ENCODE assay signal across 15 cellular contexts in the genomic region with DNA sequence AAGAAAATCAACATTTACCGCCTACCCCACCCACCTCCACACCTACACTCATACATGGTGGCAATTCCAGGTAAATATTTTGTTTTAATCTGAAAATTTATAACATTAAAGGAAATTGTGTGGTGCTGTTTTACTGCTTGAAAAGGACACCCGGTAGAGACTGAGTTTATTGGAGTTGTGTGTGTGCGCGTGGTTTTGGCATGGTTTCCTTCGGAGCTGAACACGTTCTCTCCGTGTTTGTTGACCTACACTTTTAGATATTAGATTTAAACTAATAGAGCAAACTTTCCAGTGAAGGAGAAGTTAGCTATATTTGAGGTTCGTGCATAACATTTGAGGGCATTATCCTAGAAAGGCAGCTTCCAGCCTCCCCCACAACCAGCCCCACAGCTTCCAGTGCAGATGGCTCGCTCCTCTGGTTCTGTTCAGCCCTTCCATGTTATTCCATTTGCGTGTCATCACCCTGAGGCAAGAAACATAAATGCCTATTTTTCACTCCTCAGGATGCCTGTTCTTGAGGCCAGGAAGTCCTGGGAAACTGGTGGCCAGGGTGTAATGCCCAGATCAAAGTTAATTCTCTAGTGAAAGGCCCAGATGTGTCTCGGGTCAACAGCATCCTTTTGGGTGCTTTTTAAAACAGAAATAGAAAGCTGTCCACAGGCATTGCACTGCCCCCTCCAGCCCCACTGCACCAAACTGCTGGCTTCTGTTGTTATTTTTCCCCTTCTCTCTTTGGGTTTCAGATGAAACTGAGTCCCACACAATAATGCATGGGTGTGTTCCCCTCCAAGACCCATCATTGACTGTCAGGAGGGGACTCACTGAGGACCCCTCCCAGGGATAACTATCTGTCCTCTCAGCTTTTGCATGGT.
A peak's percentile ranks its signal among the peaks of the same experiment; 100 is the strongest.
DNase-seq lines count a peak whose midpoint lies in the region; ATAC-seq and TF ChIP-seq lines count a peak whose summit lies in the region.
"Had no signal": no experiment of that assay in that cellular context is flagged by ENCODE, and none has a peak within 500 bp of the region (broad histone marks: within the 10 kb centered on the region; RNA-seq: fewer than 3 reads in every experiment).

No MANE protein-coding gene starts in this region.

- no peak for TF ChIP-seq POLR2A in adrenal gland (IDR thresholded peaks at IDR 0.05)

- no peaks in the 10 kb centered on the region for H3K9me3 ChIP-seq in smooth muscle cell (replicated peaks; ENCODE audit: low read depth)
- H3K9me3 ChIP-seq in adrenal gland (replicated peaks in 1 of 3): no peaks in the 10 kb centered on the region
- H3K9me3 ChIP-seq: testis had no signal

- POLR2A ChIA-PET in HEK293T (lab: Yijun Ruan, JAX): no interaction called here

- peaks cover 5% of the 10 kb centered on the region for H3K79me2 ChIP-seq in smooth muscle cell (ENCODE audit: low read depth)

- no peak overlapping the region for H2AFZ ChIP-seq in smooth muscle cell (ENCODE audit: low read depth)

- intact Hi-C loops in adrenal gland (cut with DNase I): no loop called here

- TF ChIP-seq CTCF in VCaP (conservative IDR thresholded peaks at IDR 0.05): no peak
- no peak for TF ChIP-seq CTCF in smooth muscle cell (IDR thresholded peaks at IDR 0.05; ENCODE audit: borderline replicate concordance, insufficient read depth, poor library complexity, severe bottlenecking)
- TF ChIP-seq CTCF in adrenal gland (IDR thresholded peaks at IDR 0.05): no peak

- H3K4me1 ChIP-seq in smooth muscle cell (ENCODE audit: low read depth) (no peaks in the 10 kb centered on the region), adrenal gland (replicated peaks in 1 of 2) (no peaks in the 10 kb centered on the region)
- H3K4me1 ChIP-seq: testis had no signal

- no peak overlapping the region for H3K9ac ChIP-seq in smooth muscle cell (ENCODE audit: low read depth)

- H3K27me3 ChIP-seq in smooth muscle cell (ENCODE audit: low read depth): no peaks in the 10 kb centered on the region
- H3K27me3 ChIP-seq in adrenal gland: no peaks in the 10 kb centered on the region
- H3K27me3 ChIP-seq: testis had no signal

- H3K36me3 ChIP-seq in smooth muscle cell (ENCODE audit: low read depth) (no peaks in the 10 kb centered on the region), adrenal gland (replicated peaks in 1 of 2) (no peaks in the 10 kb centered on the region)
- H3K36me3 ChIP-seq: WERI-Rb-1 had no signal

- ATAC-seq in GM19043 (IDR thresholded peaks at IDR 0.05; ENCODE audit: low read depth, unreplicated experiment) (peak; percentile 26), HG02798 (IDR thresholded peaks at IDR 0.05; ENCODE audit: poor library complexity, unreplicated experiment) (peak; percentile 40)
- ATAC-seq: right cardiac atrium, Right ventricle myocardium inferior had no signal

- peaks cover 5% of the 10 kb centered on the region for H4K20me1 ChIP-seq in smooth muscle cell (ENCODE audit: low read depth)

- peak overlapping the region; percentile 80 for H3K27ac ChIP-seq in VCaP
- H3K27ac ChIP-seq in smooth muscle cell (ENCODE audit: low read depth): peak overlapping the region; percentile 10
- H3K27ac ChIP-seq in adrenal gland: no peak overlapping the region
- H3K27ac ChIP-seq: testis, WERI-Rb-1 had no signal

- no peaks in the 10 kb centered on the region for H3F3A ChIP-seq in smooth muscle cell (ENCODE audit: low read depth)

- CTCF ChIA-PET in HEK293T (lab: Yijun Ruan, JAX): no interaction called here

- H3K4me3 ChIP-seq in smooth muscle cell: no peak overlapping the region
- H3K4me3 ChIP-seq in adrenal gland: no peak overlapping the region
- H3K4me3 ChIP-seq: testis had no signal

- DNase-seq in smooth muscle cell (lab: John Stamatoyannopoulos, UW; ENCODE audit: unreplicated experiment) (no peak), HEK293T (ENCODE audit: extremely low spot score) (no peak), Ammon's horn (ENCODE audit: low spot score) (no peak), hepatic stellate cell (ENCODE audit: low spot score) (no peak), adrenal gland (no peak)
- DNase-seq: GOT3, NCI-H1417, NCI-H774, right cardiac atrium, testis, WERI-Rb-1 had no signal

- 57% methylated on average over 11 of the region's 11 CpGs for whole genome bisulfite sequencing in smooth muscle cell (ENCODE audit: low lambda C conversion rate)
- 70 to 88% (median 79%) methylated on average over 11 of the region's 11 CpGs for WGBS in adrenal gland, 4 donors

- no peak overlapping the region for H3K4me2 ChIP-seq in smooth muscle cell

TF ChIP-seq in HEK293T, 16 proteins besides CTCF, POLR2A, EP300 and RAD21:
- no peak for TF ChIP-seq ARNT (IDR thresholded peaks at IDR 0.05)
- TF ChIP-seq L3MBTL2 (conservative IDR thresholded peaks at IDR 0.05): no peak
- TF ChIP-seq FOXK2 (IDR thresholded peaks at IDR 0.05): no peak
- no peak for TF ChIP-seq ZNF384 (IDR thresholded peaks at IDR 0.05)
- TF ChIP-seq ELF4 (IDR thresholded peaks at IDR 0.05): no peak
- TF ChIP-seq TARDBP (IDR thresholded peaks at IDR 0.05): no peak
- no peak for TF ChIP-seq PKNOX1 (IDR thresholded peaks at IDR 0.05)
TF ChIP-seq in HEK293T: peak in this region for 0.

Comparison
In these comparisons a context has a peak if more than half of its experiments do, and no peak if none do; other contexts are left out.
1. H3K27ac ChIP-seq: peak in VCaP (single experiment) and smooth muscle cell (single experiment); none in adrenal gland (0 of 5).